Comparison of ENCODE assay signal across 16 cellular contexts in the genomic region with DNA sequence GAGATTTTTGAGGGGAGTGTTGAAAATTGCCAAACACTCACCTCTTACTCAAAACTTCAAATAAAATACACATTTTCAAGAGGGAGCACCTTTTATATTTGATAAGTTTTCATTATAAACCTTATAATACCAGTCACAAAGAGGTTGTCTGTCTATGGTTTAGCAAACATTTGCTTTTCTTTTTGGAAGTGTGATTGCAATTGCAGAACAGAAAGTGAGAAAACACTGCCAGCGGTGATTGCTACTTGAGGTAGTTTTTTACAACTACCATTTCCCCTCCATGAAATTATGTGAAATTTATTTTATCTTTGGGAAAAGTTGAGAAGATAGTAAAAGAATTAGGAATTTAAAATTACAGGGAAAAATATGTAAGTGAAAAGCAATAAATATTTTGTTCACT.
"Had no signal": no experiment of that assay in that cellular context is flagged by ENCODE, and none has a peak within 500 bp of the region (broad histone marks: within the 10 kb centered on the region; RNA-seq: fewer than 3 reads in every experiment).

No MANE protein-coding gene starts in this region.

- ATAC-seq: activated CD4-positive, alpha-beta T cell treated with anti-CD3 and anti-CD28 coated beads for 36 hours; activated CD8-positive, alpha-beta T cell treated with anti-CD3 and anti-CD28 coated beads for 36 hours; activated naive CD8-positive, alpha-beta T cell treated with anti-CD3 and anti-CD28 coated beads, Interleukin-2, amount 50 U/mL, for 24 hours; esophagus mucosa; left cardiac atrium; mucosa of descending colon; naive thymus-derived CD8-positive, alpha-beta T cell; stimulated activated effector memory CD8-positive, alpha-beta T cell treated with anti-CD3 and anti-CD28 coated beads, Interleukin-12 subunit alpha, Interleukin-12 subunit beta, amount 100 ng/mL, for 72 hours had no signal

- DNase-seq: activated CD4-positive, alpha-beta T cell treated with anti-CD3 and anti-CD28 coated beads for 36 hours; activated CD8-positive, alpha-beta memory T cell treated with anti-CD3 and anti-CD28 coated beads, Interleukin-2, amount 50 U/mL, for 48 hours; activated CD8-positive, alpha-beta T cell treated with anti-CD3 and anti-CD28 coated beads for 36 hours; activated naive CD4-positive, alpha-beta T cell treated with Interleukin-2 at 50 U/mL for 16 hours; activated naive CD8-positive, alpha-beta T cell treated with anti-CD3 and anti-CD28 coated beads, Interleukin-2, amount 50 U/mL, for 24 hours; glutamatergic neuron; left cardiac atrium; mucosa of descending colon; naive thymus-derived CD8-positive, alpha-beta T cell; WERI-Rb-1 had no signal

- H3K27ac ChIP-seq: cardiac muscle cell, right atrium auricular region, tibial nerve, vagina, WERI-Rb-1 had no signal

- H3K36me3 ChIP-seq: right atrium auricular region had no signal

- H3K4me1 ChIP-seq: right atrium auricular region had no signal

- H3K27me3 ChIP-seq: cardiac muscle cell, right atrium auricular region, tibial nerve, vagina had no signal

- H3K4me3 ChIP-seq: cardiac muscle cell, mucosa of descending colon, right atrium auricular region, tibial nerve, vagina had no signal

- H3K9me3 ChIP-seq: mucosa of descending colon, right atrium auricular region, tibial nerve, vagina had no signal
